Comparison of ENCODE assay signal across 1 cellular context in the genomic region with DNA sequence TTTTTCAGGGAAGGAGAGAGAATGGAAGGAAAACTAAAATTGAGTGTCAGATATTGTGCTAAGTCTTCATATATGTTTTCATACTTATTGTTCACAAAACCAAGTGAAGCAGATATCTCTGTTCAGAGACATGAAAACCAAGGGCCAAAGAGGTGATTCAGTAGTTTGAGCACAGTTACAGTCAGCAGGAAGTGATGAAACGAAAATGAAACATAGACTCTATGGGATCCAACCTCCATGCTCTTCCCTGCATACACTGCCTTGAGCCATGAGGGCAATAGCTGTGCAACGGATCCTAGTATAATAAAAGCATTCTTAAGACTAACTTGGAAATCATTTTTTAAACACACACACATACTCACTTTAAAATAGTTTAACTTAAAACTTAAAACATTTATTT.
A peak's percentile ranks its signal among the peaks of the same experiment; 100 is the strongest.
TF ChIP-seq lines count a peak whose summit lies in the region.

No MANE protein-coding gene starts in this region.

TF ChIP-seq in K562, 482 proteins besides CTCF, POLR2A, EP300 and RAD21 (continued from another document):
- TF ChIP-seq, protein P1, sequence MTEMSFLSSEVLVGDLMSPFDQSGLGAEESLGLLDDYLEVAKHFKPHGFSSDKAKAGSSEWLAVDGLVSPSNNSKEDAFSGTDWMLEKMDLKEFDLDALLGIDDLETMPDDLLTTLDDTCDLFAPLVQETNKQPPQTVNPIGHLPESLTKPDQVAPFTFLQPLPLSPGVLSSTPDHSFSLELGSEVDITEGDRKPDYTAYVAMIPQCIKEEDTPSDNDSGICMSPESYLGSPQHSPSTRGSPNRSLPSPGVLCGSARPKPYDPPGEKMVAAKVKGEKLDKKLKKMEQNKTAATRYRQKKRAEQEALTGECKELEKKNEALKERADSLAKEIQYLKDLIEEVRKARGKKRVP (CRISPR knock-in tag; IDR thresholded peaks at IDR 0.05): peak; percentile 61
- no peak for TF ChIP-seq SMAD1 (IDR thresholded peaks at IDR 0.05; ENCODE audit: low read depth, low read length, partially characterized antibody)
- peak; percentile 42; the same call in 1 of the 2 replicates for TF ChIP-seq C11orf30 (IDR thresholded peaks at IDR 0.05; ENCODE audit: low read depth)
- no peak for TF ChIP-seq NR2C2 (CRISPR knock-in tag; IDR thresholded peaks at IDR 0.05)
- peak; percentile 57; the same call in 1 of the 2 replicates for TF ChIP-seq NR2C2 (tag; IDR thresholded peaks at IDR 0.05)
- TF ChIP-seq TRIM24 (IDR thresholded peaks at IDR 0.05): no peak; a peak in 1 of 4 replicates
- peak; percentile 11; the same call in 1 of the 2 replicates for TF ChIP-seq CXXC5 (CRISPR knock-in tag; IDR thresholded peaks at IDR 0.05)
- TF ChIP-seq BACH1 (tag; IDR thresholded peaks at IDR 0.05): 0 out of 2 replicates have a peak, but pooled peaks have one; percentile 22
- TF ChIP-seq, protein P2, sequence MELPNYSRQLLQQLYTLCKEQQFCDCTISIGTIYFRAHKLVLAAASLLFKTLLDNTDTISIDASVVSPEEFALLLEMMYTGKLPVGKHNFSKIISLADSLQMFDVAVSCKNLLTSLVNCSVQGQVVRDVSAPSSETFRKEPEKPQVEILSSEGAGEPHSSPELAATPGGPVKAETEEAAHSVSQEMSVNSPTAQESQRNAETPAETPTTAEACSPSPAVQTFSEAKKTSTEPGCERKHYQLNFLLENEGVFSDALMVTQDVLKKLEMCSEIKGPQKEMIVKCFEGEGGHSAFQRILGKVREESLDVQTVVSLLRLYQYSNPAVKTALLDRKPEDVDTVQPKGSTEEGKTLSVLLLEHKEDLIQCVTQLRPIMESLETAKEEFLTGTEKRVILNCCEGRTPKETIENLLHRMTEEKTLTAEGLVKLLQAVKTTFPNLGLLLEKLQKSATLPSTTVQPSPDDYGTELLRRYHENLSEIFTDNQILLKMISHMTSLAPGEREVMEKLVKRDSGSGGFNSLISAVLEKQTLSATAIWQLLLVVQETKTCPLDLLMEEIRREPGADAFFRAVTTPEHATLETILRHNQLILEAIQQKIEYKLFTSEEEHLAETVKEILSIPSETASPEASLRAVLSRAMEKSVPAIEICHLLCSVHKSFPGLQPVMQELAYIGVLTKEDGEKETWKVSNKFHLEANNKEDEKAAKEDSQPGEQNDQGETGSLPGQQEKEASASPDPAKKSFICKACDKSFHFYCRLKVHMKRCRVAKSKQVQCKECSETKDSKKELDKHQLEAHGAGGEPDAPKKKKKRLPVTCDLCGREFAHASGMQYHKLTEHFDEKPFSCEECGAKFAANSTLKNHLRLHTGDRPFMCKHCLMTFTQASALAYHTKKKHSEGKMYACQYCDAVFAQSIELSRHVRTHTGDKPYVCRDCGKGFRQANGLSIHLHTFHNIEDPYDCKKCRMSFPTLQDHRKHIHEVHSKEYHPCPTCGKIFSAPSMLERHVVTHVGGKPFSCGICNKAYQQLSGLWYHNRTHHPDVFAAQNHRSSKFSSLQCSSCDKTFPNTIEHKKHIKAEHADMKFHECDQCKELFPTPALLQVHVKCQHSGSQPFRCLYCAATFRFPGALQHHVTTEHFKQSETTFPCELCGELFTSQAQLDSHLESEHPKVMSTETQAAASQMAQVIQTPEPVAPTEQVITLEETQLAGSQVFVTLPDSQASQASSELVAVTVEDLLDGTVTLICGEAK (IDR thresholded peaks at IDR 0.05): peak; percentile 49
- TF ChIP-seq, protein P2 (CRISPR knock-in tag; IDR thresholded peaks at IDR 0.05): no peak
- TF ChIP-seq TBL1XR1 (IDR thresholded peaks at IDR 0.05; ENCODE audit: low read length in 2 of 2): no peak
- TF ChIP-seq POLR2H (tag; IDR thresholded peaks at IDR 0.05; ENCODE audit: low read depth): peak; percentile 60
- peak; percentile 33; the same call in 1 of the 2 replicates for TF ChIP-seq ETV1 (tag; conservative IDR thresholded peaks at IDR 0.05; ENCODE audit: low read depth)
- TF ChIP-seq MYC (IDR thresholded peaks at IDR 0.05; ENCODE audit: low read depth, low read length): peak; percentile 42; the same call in 1 of the 2 replicates
- no peak for TF ChIP-seq MYC (CRISPR knock-in tag; IDR thresholded peaks at IDR 0.05; ENCODE audit: borderline replicate concordance, low read depth)
- 0 out of 2 replicates have a peak, but pooled peaks have one; percentile 22 for TF ChIP-seq ETV5 (CRISPR knock-in tag; IDR thresholded peaks at IDR 0.05; ENCODE audit: low read depth)
- 0 out of 2 replicates have a peak, but pooled peaks have one; percentile 17 for TF ChIP-seq TAF7 (tag; IDR thresholded peaks at IDR 0.05)
- peak; percentile 78 for TF ChIP-seq GABPA (tag; conservative IDR thresholded peaks at IDR 0.05; ENCODE audit: low read depth)
- peak; percentile 25; the same call in 1 of the 2 replicates for TF ChIP-seq MAFG (tag; conservative IDR thresholded peaks at IDR 0.05)
- peak; percentile 44; the same call in 1 of the 2 replicates for TF ChIP-seq ZNF589 (CRISPR knock-in tag; IDR thresholded peaks at IDR 0.05; ENCODE audit: low read depth)
- TF ChIP-seq SREBF1 (IDR thresholded peaks at IDR 0.05; ENCODE audit: borderline replicate concordance, low read depth, low read length): no peak
- 0 out of 2 replicates have a peak, but pooled peaks have one; percentile 25 for TF ChIP-seq GABPB1 (CRISPR knock-in tag; IDR thresholded peaks at IDR 0.05)
- no peak for TF ChIP-seq MTA1 (IDR thresholded peaks at IDR 0.05; ENCODE audit: borderline replicate concordance)
- no peak for TF ChIP-seq SRSF3 (IDR thresholded peaks at IDR 0.05; ENCODE audit: insufficient read depth, low read length)
- 0 out of 2 replicates have a peak, but pooled peaks have one; percentile 50 for TF ChIP-seq MECOM (CRISPR knock-in tag; IDR thresholded peaks at IDR 0.05)
- TF ChIP-seq EP400 (IDR thresholded peaks at IDR 0.05): peak; percentile 37; the same call in 1 of the 2 replicates
- peak; percentile 62; the same call in 1 of the 2 replicates for TF ChIP-seq ZNF175 (CRISPR knock-in tag; IDR thresholded peaks at IDR 0.05; ENCODE audit: low read depth)
